In the genomic region with DNA sequence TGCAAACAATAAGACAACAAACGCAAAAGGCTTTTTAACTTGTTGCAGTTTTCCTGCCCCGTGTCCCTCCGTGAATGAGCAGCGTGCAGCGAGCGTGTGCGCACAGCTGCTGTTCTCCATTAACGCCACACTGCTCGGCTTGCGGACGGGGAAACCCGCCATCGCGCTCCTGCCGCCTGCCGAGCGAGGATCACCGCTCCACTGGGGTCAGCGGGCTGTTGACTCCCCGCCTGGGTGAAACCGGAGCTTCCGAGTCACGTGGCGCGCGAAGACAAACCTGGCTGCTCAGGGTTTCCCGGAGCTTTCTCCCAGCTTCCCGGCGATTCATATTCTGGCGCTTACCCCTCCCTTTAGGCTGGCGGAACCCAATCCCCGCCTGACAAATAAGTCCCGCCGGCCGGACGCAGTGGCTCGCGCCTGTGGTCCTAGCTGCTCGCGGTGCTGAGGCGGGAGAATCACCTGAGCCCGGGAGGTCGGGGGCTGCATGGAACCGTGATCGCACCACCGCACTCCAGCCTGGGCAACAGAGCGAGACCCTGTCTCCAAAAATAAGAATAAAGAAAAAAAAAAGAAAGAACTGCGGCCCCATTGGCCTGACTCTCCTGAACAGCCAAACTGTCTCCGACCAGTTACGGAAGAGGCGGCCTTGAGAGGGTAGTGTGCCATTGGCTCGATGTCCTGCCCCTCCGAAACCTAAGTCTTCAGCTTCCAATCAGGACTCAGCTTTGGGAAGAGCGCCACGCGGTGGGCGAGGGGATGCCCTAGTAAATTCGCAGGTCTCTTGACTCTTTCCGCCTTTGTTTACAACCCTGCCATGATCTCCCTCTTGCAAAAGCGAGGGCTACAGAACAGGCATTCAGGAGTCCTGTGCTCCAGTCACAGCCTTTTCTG, we compare ENCODE assay signal across 1 cellular context.
TF ChIP-seq lines count a peak whose summit lies in the region.

TSS of gene CREB3L4 (plus strand) at position 794 of the 891 bp plus-strand sequence. CDS start 624 bp downstream, outside the sequence.

TF ChIP-seq in HepG2, 621 proteins besides CTCF, POLR2A, EP300 and RAD21 (continued from another document and continues in another):
- TF ChIP-seq ZBED4 (CRISPR knock-in tag; IDR thresholded peaks at IDR 0.05; ENCODE audit: borderline replicate concordance) (no peak), ZNF562 (CRISPR knock-in tag; IDR thresholded peaks at IDR 0.05; ENCODE audit: borderline replicate concordance) (no peak), ARNT (IDR thresholded peaks at IDR 0.05) (no peak), SYNCRIP (IDR thresholded peaks at IDR 0.05; ENCODE audit: insufficient read depth, low read depth, low read length) (no peak), HOXA9 (CRISPR knock-in tag; IDR thresholded peaks at IDR 0.05; ENCODE audit: borderline replicate concordance) (no peak; the same call in 1 of the 2 replicates), CBX5 (CRISPR knock-in tag; IDR thresholded peaks at IDR 0.05; ENCODE audit: borderline replicate concordance) (no peak; the same call in 1 of the 2 replicates), GTF3A (CRISPR knock-in tag; conservative IDR thresholded peaks at IDR 0.05) (no peak), HNRNPUL1 (IDR thresholded peaks at IDR 0.05; ENCODE audit: low read depth, low read length) (no peak), ZNF350 (CRISPR knock-in tag; IDR thresholded peaks at IDR 0.05; ENCODE audit: borderline replicate concordance, low read depth) (peak; percentile 70; the same call in 1 of the 2 replicates), ZNF136 (CRISPR knock-in tag; IDR thresholded peaks at IDR 0.05; ENCODE audit: low read depth) (no peak), KLF16 (CRISPR knock-in tag; IDR thresholded peaks at IDR 0.05) (peak in 1 of 2 experiments; percentile 76; a peak in 1 of 4 replicates), SRF (IDR thresholded peaks at IDR 0.05; ENCODE audit: low read depth, low read length) (no peak), SOX6 (IDR thresholded peaks at IDR 0.05) (no peak), SOX6 (CRISPR knock-in tag; IDR thresholded peaks at IDR 0.05) (peak; percentile 69), ZBTB2 (CRISPR knock-in tag; IDR thresholded peaks at IDR 0.05; ENCODE audit: low read depth) (peak; percentile 93), ZNF441 (CRISPR knock-in tag; IDR thresholded peaks at IDR 0.05; ENCODE audit: borderline replicate concordance) (peak; percentile 72; the same call in 1 of the 2 replicates), JARID2 (CRISPR knock-in tag; IDR thresholded peaks at IDR 0.05; ENCODE audit: insufficient replicate concordance) (no peak), ZNF616 (CRISPR knock-in tag; IDR thresholded peaks at IDR 0.05; ENCODE audit: low read depth) (peak; percentile 93), KLF6 (CRISPR knock-in tag; IDR thresholded peaks at IDR 0.05) (peak; percentile 86), PITX1 (CRISPR knock-in tag; IDR thresholded peaks at IDR 0.05) (peak; percentile 77), ZFP90 (CRISPR knock-in tag; IDR thresholded peaks at IDR 0.05; ENCODE audit: borderline replicate concordance) (peak; percentile 87), ZNF260 (CRISPR knock-in tag; IDR thresholded peaks at IDR 0.05; ENCODE audit: borderline replicate concordance, low read depth) (no peak), ELF1 (CRISPR knock-in tag; IDR thresholded peaks at IDR 0.05) (peak; percentile 38; the same call in 1 of the 2 replicates), ZNF672 (CRISPR knock-in tag; IDR thresholded peaks at IDR 0.05) (no peak), FLYWCH1 (CRISPR knock-in tag; IDR thresholded peaks at IDR 0.05) (no peak), ZNF678 (CRISPR knock-in tag; IDR thresholded peaks at IDR 0.05) (no peak), KIAA2018 (CRISPR knock-in tag; IDR thresholded peaks at IDR 0.05; ENCODE audit: borderline replicate concordance) (no peak), MEIS2 (CRISPR knock-in tag; IDR thresholded peaks at IDR 0.05) (peak; percentile 52), MED8 (CRISPR knock-in tag; IDR thresholded peaks at IDR 0.05; ENCODE audit: insufficient replicate concordance) (no peak), EEA1 (CRISPR knock-in tag; IDR thresholded peaks at IDR 0.05; ENCODE audit: borderline replicate concordance) (peak; percentile 88; the same call in 1 of the 2 replicates), MIXL1 (CRISPR knock-in tag; IDR thresholded peaks at IDR 0.05) (peak; percentile 69; the same call in 1 of the 2 replicates), ZMYM3 (CRISPR knock-in tag; IDR thresholded peaks at IDR 0.05) (peak; percentile 90), CHCHD3 (CRISPR knock-in tag; IDR thresholded peaks at IDR 0.05) (0 out of 2 replicates have a peak, but pooled peaks have one; percentile 46)
- TF ChIP-seq, protein P1, sequence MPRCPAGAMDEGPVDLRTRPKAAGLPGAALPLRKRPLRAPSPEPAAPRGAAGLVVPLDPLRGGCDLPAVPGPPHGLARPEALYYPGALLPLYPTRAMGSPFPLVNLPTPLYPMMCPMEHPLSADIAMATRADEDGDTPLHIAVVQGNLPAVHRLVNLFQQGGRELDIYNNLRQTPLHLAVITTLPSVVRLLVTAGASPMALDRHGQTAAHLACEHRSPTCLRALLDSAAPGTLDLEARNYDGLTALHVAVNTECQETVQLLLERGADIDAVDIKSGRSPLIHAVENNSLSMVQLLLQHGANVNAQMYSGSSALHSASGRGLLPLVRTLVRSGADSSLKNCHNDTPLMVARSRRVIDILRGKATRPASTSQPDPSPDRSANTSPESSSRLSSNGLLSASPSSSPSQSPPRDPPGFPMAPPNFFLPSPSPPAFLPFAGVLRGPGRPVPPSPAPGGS (CRISPR knock-in tag; IDR thresholded peaks at IDR 0.05): no peak; the same call in none of the 2 replicates
- TF ChIP-seq, protein P2, sequence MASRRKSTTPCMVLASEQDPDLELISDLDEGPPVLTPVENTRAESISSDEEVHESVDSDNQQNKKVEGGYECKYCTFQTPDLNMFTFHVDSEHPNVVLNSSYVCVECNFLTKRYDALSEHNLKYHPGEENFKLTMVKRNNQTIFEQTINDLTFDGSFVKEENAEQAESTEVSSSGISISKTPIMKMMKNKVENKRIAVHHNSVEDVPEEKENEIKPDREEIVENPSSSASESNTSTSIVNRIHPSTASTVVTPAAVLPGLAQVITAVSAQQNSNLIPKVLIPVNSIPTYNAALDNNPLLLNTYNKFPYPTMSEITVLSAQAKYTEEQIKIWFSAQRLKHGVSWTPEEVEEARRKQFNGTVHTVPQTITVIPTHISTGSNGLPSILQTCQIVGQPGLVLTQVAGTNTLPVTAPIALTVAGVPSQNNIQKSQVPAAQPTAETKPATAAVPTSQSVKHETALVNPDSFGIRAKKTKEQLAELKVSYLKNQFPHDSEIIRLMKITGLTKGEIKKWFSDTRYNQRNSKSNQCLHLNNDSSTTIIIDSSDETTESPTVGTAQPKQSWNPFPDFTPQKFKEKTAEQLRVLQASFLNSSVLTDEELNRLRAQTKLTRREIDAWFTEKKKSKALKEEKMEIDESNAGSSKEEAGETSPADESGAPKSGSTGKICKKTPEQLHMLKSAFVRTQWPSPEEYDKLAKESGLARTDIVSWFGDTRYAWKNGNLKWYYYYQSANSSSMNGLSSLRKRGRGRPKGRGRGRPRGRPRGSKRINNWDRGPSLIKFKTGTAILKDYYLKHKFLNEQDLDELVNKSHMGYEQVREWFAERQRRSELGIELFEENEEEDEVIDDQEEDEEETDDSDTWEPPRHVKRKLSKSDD (CRISPR knock-in tag; IDR thresholded peaks at IDR 0.05; ENCODE audit: low read depth): no peak
- TF ChIP-seq, protein P3, sequence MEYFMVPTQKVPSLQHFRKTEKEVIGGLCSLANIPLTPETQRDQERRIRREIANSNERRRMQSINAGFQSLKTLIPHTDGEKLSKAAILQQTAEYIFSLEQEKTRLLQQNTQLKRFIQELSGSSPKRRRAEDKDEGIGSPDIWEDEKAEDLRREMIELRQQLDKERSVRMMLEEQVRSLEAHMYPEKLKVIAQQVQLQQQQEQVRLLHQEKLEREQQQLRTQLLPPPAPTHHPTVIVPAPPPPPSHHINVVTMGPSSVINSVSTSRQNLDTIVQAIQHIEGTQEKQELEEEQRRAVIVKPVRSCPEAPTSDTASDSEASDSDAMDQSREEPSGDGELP (IDR thresholded peaks at IDR 0.05; ENCODE audit: borderline replicate concordance, low read depth): peak; percentile 56; the same call in 1 of the 2 replicates
- TF ChIP-seq, protein P4, sequence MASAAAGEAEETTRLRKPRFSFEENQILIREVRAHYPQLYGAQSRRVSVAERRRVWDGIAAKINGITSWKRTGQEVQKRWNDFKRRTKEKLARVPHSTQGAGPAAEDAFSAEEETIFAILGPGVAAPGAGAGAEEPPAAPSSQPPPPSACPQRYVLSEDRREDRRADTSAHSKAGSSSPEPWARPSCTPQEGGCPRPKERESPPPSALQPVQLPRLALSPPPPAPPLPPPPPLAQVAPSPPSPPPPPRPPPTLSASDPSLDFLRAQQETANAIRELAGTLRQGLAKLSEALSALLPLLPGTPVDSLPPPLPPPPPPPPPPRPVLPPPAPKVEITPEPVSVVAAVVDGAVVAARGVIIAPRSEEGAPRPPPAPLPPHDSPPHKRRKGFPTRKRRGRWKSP (CRISPR knock-in tag; IDR thresholded peaks at IDR 0.05): peak; percentile 87
